ENCODE assay signal across 27 cellular contexts in genomic region chr9:99351647-99352046, GRCh38.
DNase-seq lines count a peak whose midpoint lies in the region; ATAC-seq, FAIRE-seq and TF ChIP-seq lines count a peak whose summit lies in the region.
"Had no signal": no experiment of that assay in that cellular context is flagged by ENCODE, and none has a peak within 500 bp of the region (broad histone marks: within the 10 kb centered on the region; RNA-seq: fewer than 3 reads in every experiment).

No MANE protein-coding gene starts in this region.

- intact Hi-C loops in HepG2 (cut with micrococcal nuclease; ENCODE audit: unreplicated experiment) (no loop called here), right lobe of liver (cut with DNase I) (no loop called here), psoas muscle (cut with DNase I) (loop anchor here in 1 of 2 donors (5.0 kb wide), 1 partner anchor 89 kb away; no protein-coding TSS in a partner anchor)

- H3K27me3 ChIP-seq in HepG2 (ENCODE audit: control insufficient read depth in 1 of 2, insufficient read depth in 2 of 2, low read length in 2 of 2): peaks cover 0 to 7% of the 10 kb centered on the region in 2 experiments; a peak in 1 of 5 replicates
- no peaks in the 10 kb centered on the region for H3K27me3 ChIP-seq in right lobe of liver
- no peaks in the 10 kb centered on the region for H3K27me3 ChIP-seq in OCI-LY1 (ENCODE audit: insufficient read depth, low read length)
- peaks cover 5% of the 10 kb centered on the region for H3K27me3 ChIP-seq in endodermal cell (ENCODE audit: control insufficient read depth, insufficient read depth, low read length, poor library complexity, severe bottlenecking)
- H3K27me3 ChIP-seq in psoas muscle (ENCODE audit: insufficient read depth in 3 of 3, low read length in 2 of 3): no peaks in the 10 kb centered on the region
- H3K27me3 ChIP-seq: BLaER1 treated with 17β-estradiol and CSF1 and Interleukin-3, amounts not matched to agents 10 nM and 100 nM; body of pancreas; left lung; pancreas had no signal

- H4K20me1 ChIP-seq in HepG2 (ENCODE audit: insufficient read depth, low read length): no peaks in the 10 kb centered on the region
- H4K20me1 ChIP-seq in OCI-LY1 (ENCODE audit: insufficient read depth, low read length): no peaks in the 10 kb centered on the region
- H4K20me1 ChIP-seq: BLaER1 treated with 17β-estradiol and CSF1 and Interleukin-3, amounts not matched to agents 10 nM and 100 nM had no signal

- H3K9ac ChIP-seq in HepG2 (ENCODE audit: insufficient read depth, low read depth, low read length): no peak overlapping the region
- no peak overlapping the region for H3K9ac ChIP-seq in OCI-LY1 (ENCODE audit: low read length)
- no peak overlapping the region for H3K9ac ChIP-seq in endodermal cell (ENCODE audit: extremely low read depth, low read length, poor library complexity, severe bottlenecking)
- H3K9ac ChIP-seq: BLaER1 treated with 17β-estradiol and CSF1 and Interleukin-3, amounts not matched to agents 10 nM and 100 nM had no signal

- CTCF ChIA-PET in HepG2 (lab: Yijun Ruan, JAX; ENCODE audit: low intra/inter-chr PET ratio, low total read pairs): no interaction called here

- H3K4me1 ChIP-seq in HepG2 (ENCODE audit: insufficient read depth, low read length): no peaks in the 10 kb centered on the region
- peaks cover 0 to 22% (median 11%) of the 10 kb centered on the region in 4 donors for H3K4me1 ChIP-seq in right lobe of liver
- no peaks in the 10 kb centered on the region for H3K4me1 ChIP-seq in OCI-LY1 (ENCODE audit: insufficient read depth, low read length, severe bottlenecking)
- H3K4me1 ChIP-seq in endodermal cell (ENCODE audit: control insufficient read depth, insufficient read depth, low read length): no peaks in the 10 kb centered on the region
- H3K4me1 ChIP-seq in psoas muscle: peaks cover 6% of the 10 kb centered on the region
- H3K4me1 ChIP-seq: body of pancreas, pancreas had no signal

- no peak for TF ChIP-seq RAD21 in HepG2 (CRISPR knock-in tag; IDR thresholded peaks at IDR 0.05)

- H3K9me3 ChIP-seq in HepG2 (ENCODE audit: low read length) (no peaks in the 10 kb centered on the region), right lobe of liver (no peaks in the 10 kb centered on the region), OCI-LY1 (ENCODE audit: low read length) (no peaks in the 10 kb centered on the region), endodermal cell (ENCODE audit: control insufficient read depth, low read length) (no peaks in the 10 kb centered on the region), psoas muscle (no peaks in the 10 kb centered on the region)
- H3K9me3 ChIP-seq: BLaER1 treated with 17β-estradiol and CSF1 and Interleukin-3, amounts not matched to agents 10 nM and 100 nM; body of pancreas; left lung; pancreas had no signal

- no peaks in the 10 kb centered on the region for H3K36me3 Mint-ChIP-seq in endodermal cell (ENCODE audit: low read depth)
- H3K36me3 Mint-ChIP-seq: immature natural killer cell; naive thymus-derived CD8-positive, alpha-beta T cell had no signal

- no peaks in the 10 kb centered on the region for H3F3A ChIP-seq in OCI-LY1 (ENCODE audit: insufficient read depth, low read length)

- TF ChIP-seq CTCF in HepG2 (CRISPR knock-in tag; IDR thresholded peaks at IDR 0.05): peak; percentile 42
- peak in 1 of 4 donors; percentile 12 for TF ChIP-seq CTCF in right lobe of liver (IDR thresholded peaks at IDR 0.05)
- peak; percentile 17; the same call in 1 of the 2 replicates for TF ChIP-seq CTCF in OCI-LY1 (IDR thresholded peaks at IDR 0.05; ENCODE audit: low read length)
- TF ChIP-seq CTCF in endodermal cell (conservative IDR thresholded peaks at IDR 0.05): peak; percentile 75
- no peak for TF ChIP-seq CTCF in psoas muscle (IDR thresholded peaks at IDR 0.05)

- DNase-seq in HepG2 (ENCODE audit: low spot score): no peak
- DNase-seq in right lobe of liver: no peak
- peak; percentile 80 for DNase-seq in endodermal cell
- DNase-seq in psoas muscle: no peak
- no peak for DNase-seq in NCI-H146 (lab: John Stamatoyannopoulos, UW)
- no peak for DNase-seq in HTR-8/SVneo (ENCODE audit: insufficient read length, low spot score)
- DNase-seq: activated CD4-positive, alpha-beta T cell treated with anti-CD3 and anti-CD28 coated beads for 36 hours; activated naive CD4-positive, alpha-beta T cell; activated T-cell treated with anti-CD3 and anti-CD28 coated beads, Interleukin-2, amount 50 U/mL, for 4 hours; body of pancreas; erythroblast; GOT3; head of caudate nucleus; immature natural killer cell; Kasumi-1; left lung; midbrain; naive thymus-derived CD8-positive, alpha-beta T cell; NCI-H1092 treated with DMSO at 0.1 percent for 48 hours; NCI-H2029; pancreas; stimulated activated CD4-positive, alpha-beta T cell treated with anti-CD3 and anti-CD28 coated beads, Interleukin-15, amount 100 ng/mL, for 24 hours; stimulated activated naive CD8-positive, alpha-beta T cell treated with anti-CD3 and anti-CD28 coated beads, Interleukin-15, Interleukin-2, amounts not matched to agents 100 U/mL and 50 U/mL, for 24 hours had no signal

- FAIRE-seq in HepG2 (lab: Jason Lieb, UNC) (no peak), HTR-8/SVneo (lab: Jason Lieb, UNC) (no peak)
- FAIRE-seq: pancreas had no signal

- H3K27ac Mint-ChIP-seq in endodermal cell: no peak overlapping the region
- H3K27ac Mint-ChIP-seq: activated CD4-positive, alpha-beta T cell treated with anti-CD3 and anti-CD28 coated beads for 36 hours; immature natural killer cell; naive thymus-derived CD8-positive, alpha-beta T cell; T-helper 1 cell treated with Interleukin-12 subunit alpha and Interleukin-12 subunit beta and Interleukin-4 antibody, amounts not matched to agents 30 μg/mL and 1 μg/mL, for 36 hours had no signal

- ATAC-seq in HepG2: peak; percentile 64
- no peak for ATAC-seq in right lobe of liver
- no peak for ATAC-seq in GM19463 (IDR thresholded peaks at IDR 0.05; ENCODE audit: unreplicated experiment)
- ATAC-seq in psoas muscle: no peak
- ATAC-seq: activated CD4-positive, alpha-beta T cell treated with anti-CD3 and anti-CD28 coated beads for 36 hours; activated T-cell treated with anti-CD3 and anti-CD28 coated beads, Interleukin-2, amount 50 U/mL, for 4 hours; body of pancreas; left lung; naive thymus-derived CD8-positive, alpha-beta T cell; pancreas; stimulated activated naive CD8-positive, alpha-beta T cell treated with anti-CD3 and anti-CD28 coated beads, Interleukin-15, Interleukin-2, amounts not matched to agents 100 U/mL and 50 U/mL, for 24 hours had no signal

- H3K4me3 ChIP-seq in HepG2 (replicated peaks in 1 of 3; ENCODE audit: insufficient read depth in 1 of 3, low read depth in 2 of 3, low read length in 3 of 3) (no peak overlapping the region), right lobe of liver (no peak overlapping the region), OCI-LY1 (ENCODE audit: low read depth, low read length, poor library complexity, severe bottlenecking) (no peak overlapping the region), endodermal cell (ENCODE audit: low read length) (no peak overlapping the region), psoas muscle (no peak overlapping the region)
- H3K4me3 ChIP-seq: BLaER1 treated with 17β-estradiol and CSF1 and Interleukin-3, amounts not matched to agents 10 nM and 100 nM; body of pancreas; left lung; pancreas had no signal

- in situ Hi-C loops in HepG2 (cut with HindIII; ENCODE audit: extremely low pct_ligation_motif_present, low pct_unique_long_range_greater_than_20kb): no loop called here

- H3K27ac ChIP-seq in HepG2 (ENCODE audit: extremely low read length, insufficient read depth, low read length): no peak overlapping the region
- H3K27ac ChIP-seq in right lobe of liver: no peak overlapping the region
- no peak overlapping the region for H3K27ac ChIP-seq in OCI-LY1 (ENCODE audit: low read depth, low read length, poor library complexity, severe bottlenecking)
- no peak overlapping the region for H3K27ac ChIP-seq in endodermal cell (ENCODE audit: low read depth, low read length)
- no peak overlapping the region for H3K27ac ChIP-seq in psoas muscle
- H3K27ac ChIP-seq: BLaER1 treated with 17β-estradiol and CSF1 and Interleukin-3, amounts not matched to agents 10 nM and 100 nM; body of pancreas; pancreas had no signal

- H3K9me3 Mint-ChIP-seq in endodermal cell: no peaks in the 10 kb centered on the region
- H3K9me3 Mint-ChIP-seq: activated T-cell treated with anti-CD3 and anti-CD28 coated beads, Interleukin-2, amount 50 U/mL, for 4 hours; immature natural killer cell; naive thymus-derived CD8-positive, alpha-beta T cell; T-helper 1 cell treated with Interleukin-12 subunit alpha and Interleukin-12 subunit beta and Interleukin-4 antibody, amounts not matched to agents 30 μg/mL and 1 μg/mL, for 36 hours had no signal

- WGBS in HepG2 (ENCODE audit: low lambda C conversion rate): 31% methylated on average over 7 of the region's 7 CpGs
- 88% methylated on average over 7 of the region's 7 CpGs for WGBS in right lobe of liver (ENCODE audit: insufficient coverage, low coverage, low lambda C conversion rate, missing lambda C conversion rate)
- 86 to 96% methylated on average over 7 of the region's 7 CpGs for WGBS in endodermal cell (ENCODE audit: insufficient coverage in 1 of 2, insufficient read length in 1 of 2), 2 experiments
- WGBS in psoas muscle, 3 donors: 95 to 98% (median 96%) methylated on average over 7 of the region's 7 CpGs

- TF ChIP-seq POLR2A in HepG2 (IDR thresholded peaks at IDR 0.05; ENCODE audit: insufficient read depth in 1 of 2, low read depth in 2 of 2, low read length in 2 of 2): no peak
- TF ChIP-seq POLR2A in right lobe of liver (IDR thresholded peaks at IDR 0.05): no peak

- POLR2A ChIA-PET in HepG2 (lab: Yijun Ruan, JAX): no interaction called here

- H2AFZ ChIP-seq in HepG2 (ENCODE audit: low read length) (no peak overlapping the region), OCI-LY1 (ENCODE audit: low read length) (no peak overlapping the region)

- BruUV-seq in HepG2 (replicated peaks; lab: Mats Ljungman, UMichigan): no TSS peak

- H3K4me1 Mint-ChIP-seq in endodermal cell: no peaks in the 10 kb centered on the region
- H3K4me1 Mint-ChIP-seq: activated CD4-positive, alpha-beta T cell treated with anti-CD3 and anti-CD28 coated beads for 36 hours; immature natural killer cell had no signal

- H3K79me2 ChIP-seq in HepG2 (ENCODE audit: insufficient read depth, low read length) (no peaks in the 10 kb centered on the region), OCI-LY1 (ENCODE audit: insufficient read depth, low read length) (no peaks in the 10 kb centered on the region)

- peaks cover 18% of the 10 kb centered on the region for H3K27me3 Mint-ChIP-seq in endodermal cell (ENCODE audit: insufficient read depth)
- H3K27me3 Mint-ChIP-seq: activated CD4-positive, alpha-beta T cell treated with anti-CD3 and anti-CD28 coated beads for 36 hours had no signal

- H3K36me3 ChIP-seq in HepG2 (replicated peaks in 1 of 2; ENCODE audit: control insufficient read depth in 1 of 2, insufficient read depth in 2 of 2, low read length in 2 of 2) (no peaks in the 10 kb centered on the region), right lobe of liver (no peaks in the 10 kb centered on the region), OCI-LY1 (ENCODE audit: insufficient read depth, low read length) (no peaks in the 10 kb centered on the region), endodermal cell (ENCODE audit: control insufficient read depth, insufficient read depth, low read length) (no peaks in the 10 kb centered on the region), psoas muscle (ENCODE audit: insufficient read depth in 1 of 2, low read depth in 1 of 2) (no peaks in the 10 kb centered on the region)
- H3K36me3 ChIP-seq: BLaER1 treated with 17β-estradiol and CSF1 and Interleukin-3, amounts not matched to agents 10 nM and 100 nM; left lung; pancreas had no signal

- TF ChIP-seq EP300 in HepG2 (IDR thresholded peaks at IDR 0.05; ENCODE audit: low read depth in 2 of 2, low read length in 2 of 2) (no peak), HepG2 (CRISPR knock-in tag; IDR thresholded peaks at IDR 0.05; ENCODE audit: borderline replicate concordance) (no peak)

- no peaks in the 10 kb centered on the region for H3K9me2 ChIP-seq in OCI-LY1 (ENCODE audit: low read depth, low read length)

- H3K4me3 Mint-ChIP-seq in endodermal cell: no peak overlapping the region
- H3K4me3 Mint-ChIP-seq: activated CD4-positive, alpha-beta T cell treated with anti-CD3 and anti-CD28 coated beads for 36 hours; activated T-cell treated with anti-CD3 and anti-CD28 coated beads, Interleukin-2, amount 50 U/mL, for 4 hours; immature natural killer cell; naive thymus-derived CD8-positive, alpha-beta T cell; T-helper 1 cell treated with Interleukin-12 subunit alpha and Interleukin-12 subunit beta and Interleukin-4 antibody, amounts not matched to agents 30 μg/mL and 1 μg/mL, for 36 hours had no signal

- H3K4me2 ChIP-seq in HepG2 (ENCODE audit: low read depth, low read length): no peak overlapping the region
- no peak overlapping the region for H3K4me2 ChIP-seq in OCI-LY1 (ENCODE audit: low read length)
- H3K4me2 ChIP-seq: BLaER1 treated with 17β-estradiol and CSF1 and Interleukin-3, amounts not matched to agents 10 nM and 100 nM had no signal
